9 cellular contexts compared by ENCODE assay signal in genomic region chr7:34091330-34091917, GRCh38.
DNase-seq lines count a peak whose midpoint lies in the region; ATAC-seq, FAIRE-seq and TF ChIP-seq lines count a peak whose summit lies in the region.
"Had no signal": no experiment of that assay in that cellular context is flagged by ENCODE, and none has a peak within 500 bp of the region (broad histone marks: within the 10 kb centered on the region; RNA-seq: fewer than 3 reads in every experiment).

No MANE protein-coding gene starts in this region.

- H3K9ac ChIP-seq in endodermal cell (ENCODE audit: extremely low read depth, low read length, poor library complexity, severe bottlenecking), result no peak overlapping the region

- no peak for TF ChIP-seq POLR2A in A549 (IDR thresholded peaks at IDR 0.05; ENCODE audit: low read length)

- WGBS in A549 (ENCODE audit: missing lambda C conversion rate), result 54% methylated on average over 4 of the region's 4 CpGs
- 40 to 42% methylated on average over 4 of the region's 4 CpGs for WGBS in endodermal cell (ENCODE audit: insufficient coverage in 1 of 2, insufficient read length in 1 of 2), 2 experiments

- TF ChIP-seq CTCF in A549 (IDR thresholded peaks at IDR 0.05), result peak; percentile 62
- peak; percentile 65 for TF ChIP-seq CTCF in GM12873 (IDR thresholded peaks at IDR 0.05; ENCODE audit: insufficient read depth, low read depth, low read length, missing control alignments)
- peak; percentile 86 for TF ChIP-seq CTCF in endodermal cell (conservative IDR thresholded peaks at IDR 0.05)
- TF ChIP-seq CTCF in retinal pigment epithelial cell (conservative IDR thresholded peaks at IDR 0.05; ENCODE audit: low read depth, low read length), result peak; percentile 68

- H3K4me3 Mint-ChIP-seq in endodermal cell, result no peak overlapping the region
- no peak overlapping the region for H3K4me3 Mint-ChIP-seq in stimulated activated effector memory CD8-positive, alpha-beta T cell treated with anti-CD3 and anti-CD28 coated beads, Interleukin-12 subunit alpha, Interleukin-12 subunit beta, amount 100 ng/mL, for 72 hours
- H3K4me3 Mint-ChIP-seq: dendritic cell treated with granulocyte-macrophage colony-stimulating factor and Interleukin-4, amounts not matched to agents 40 ng/mL and 50 ng/mL, for 4 days had no signal

- peaks cover 65% of the 10 kb centered on the region for H3K36me3 Mint-ChIP-seq in endodermal cell (ENCODE audit: low read depth)
- no peaks in the 10 kb centered on the region for H3K36me3 Mint-ChIP-seq in stimulated activated effector memory CD8-positive, alpha-beta T cell treated with anti-CD3 and anti-CD28 coated beads, Interleukin-12 subunit alpha, Interleukin-12 subunit beta, amount 100 ng/mL, for 72 hours

- no peaks in the 10 kb centered on the region for H3K4me1 Mint-ChIP-seq in endodermal cell
- no peaks in the 10 kb centered on the region for H3K4me1 Mint-ChIP-seq in stimulated activated effector memory CD8-positive, alpha-beta T cell treated with anti-CD3 and anti-CD28 coated beads, Interleukin-12 subunit alpha, Interleukin-12 subunit beta, amount 100 ng/mL, for 72 hours

- POLR2A ChIA-PET in A549 (lab: Yijun Ruan, JAX), result no interaction called here

- DNase-seq in A549 (ENCODE audit: low read depth in 1 of 2, low spot score in 1 of 2) (peak in 1 of 2 experiments; percentile 53), NCI-H526 treated with DMSO at 0.1 percent for 48 hours (lab: John Stamatoyannopoulos, UW) (peak; percentile 4), endodermal cell (peak; percentile 80), retinal pigment epithelial cell (ENCODE audit: low read depth) (no peak), GF-D8 (lab: John Stamatoyannopoulos, UW) (no peak)
- DNase-seq in stimulated activated effector memory CD8-positive, alpha-beta T cell treated with anti-CD3 and anti-CD28 coated beads, Interleukin-12 subunit alpha, Interleukin-12 subunit beta, amount 100 ng/mL, for 72 hours (ENCODE audit: low spot score in 2 of 2), result no peak
- DNase-seq in stimulated activated CD4-positive, alpha-beta T cell treated with anti-CD3 and anti-CD28 coated beads, Interleukin-4, amount 100 ng/mL, for 24 hours, result no peak

- no peaks in the 10 kb centered on the region for H3K27me3 ChIP-seq in endodermal cell (ENCODE audit: control insufficient read depth, insufficient read depth, low read length, poor library complexity, severe bottlenecking)

- peaks cover 19% of the 10 kb centered on the region for H3K9me3 Mint-ChIP-seq in endodermal cell
- H3K9me3 Mint-ChIP-seq in stimulated activated effector memory CD8-positive, alpha-beta T cell treated with anti-CD3 and anti-CD28 coated beads, Interleukin-12 subunit alpha, Interleukin-12 subunit beta, amount 100 ng/mL, for 72 hours, result no peaks in the 10 kb centered on the region
- H3K9me3 Mint-ChIP-seq: dendritic cell treated with granulocyte-macrophage colony-stimulating factor and Interleukin-4, amounts not matched to agents 40 ng/mL and 50 ng/mL, for 4 days had no signal

- H3K9me3 ChIP-seq in A549, result peaks cover 4% of the 10 kb centered on the region; the same call in 1 of the 3 replicates
- H3K9me3 ChIP-seq in endodermal cell (ENCODE audit: control insufficient read depth, low read length), result peaks cover 8% of the 10 kb centered on the region

- no peak overlapping the region for H3K27ac Mint-ChIP-seq in endodermal cell
- H3K27ac Mint-ChIP-seq in stimulated activated effector memory CD8-positive, alpha-beta T cell treated with anti-CD3 and anti-CD28 coated beads, Interleukin-12 subunit alpha, Interleukin-12 subunit beta, amount 100 ng/mL, for 72 hours, result no peak overlapping the region
- H3K27ac Mint-ChIP-seq: dendritic cell treated with granulocyte-macrophage colony-stimulating factor and Interleukin-4, amounts not matched to agents 40 ng/mL and 50 ng/mL, for 4 days had no signal

- no peak overlapping the region; a peak in 2 of 6 replicates for H3K27ac ChIP-seq in A549
- no peak overlapping the region for H3K27ac ChIP-seq in endodermal cell (ENCODE audit: low read depth, low read length)

- peak; percentile 57 to 62 for TF ChIP-seq RAD21 in A549 (conservative IDR thresholded peaks at IDR 0.05 in 1 of 2, IDR thresholded peaks at IDR 0.05 in 1 of 2)

- no peaks in the 10 kb centered on the region for H3K36me3 ChIP-seq in endodermal cell (ENCODE audit: control insufficient read depth, insufficient read depth, low read length)

- TF ChIP-seq EP300 in A549 (IDR thresholded peaks at IDR 0.05), result no peak

- ATAC-seq in A549, result peak in 1 of 2 experiments; percentile 46; a peak in 1 of 6 replicates
- ATAC-seq in stimulated activated effector memory CD8-positive, alpha-beta T cell treated with anti-CD3 and anti-CD28 coated beads, Interleukin-12 subunit alpha, Interleukin-12 subunit beta, amount 100 ng/mL, for 72 hours, result no peak

- H3K4me3 ChIP-seq in A549 (no peak overlapping the region), endodermal cell (ENCODE audit: low read length) (no peak overlapping the region), retinal pigment epithelial cell (ENCODE audit: low read length) (no peak overlapping the region)

- FAIRE-seq in A549 (lab: Jason Lieb, UNC), result no peak

- peaks cover 23% of the 10 kb centered on the region for H3K4me1 ChIP-seq in A549
- H3K4me1 ChIP-seq in endodermal cell (ENCODE audit: control insufficient read depth, insufficient read depth, low read length), result no peaks in the 10 kb centered on the region

- H3K27me3 Mint-ChIP-seq in endodermal cell (ENCODE audit: insufficient read depth), result no peaks in the 10 kb centered on the region
- H3K27me3 Mint-ChIP-seq: dendritic cell treated with granulocyte-macrophage colony-stimulating factor and Interleukin-4, amounts not matched to agents 40 ng/mL and 50 ng/mL, for 4 days had no signal

- no peak overlapping the region for H3K4me2 ChIP-seq in A549

- CTCF ChIA-PET in A549 (lab: Yijun Ruan, JAX), result interaction anchor here (1.0 to 1.8 kb wide), 5 partner anchors 15 to 158 kb away, joined by 3 to 6 read pairs (median 3); no protein-coding TSS in a partner anchor

TF ChIP-seq in A549, 52 proteins besides CTCF, POLR2A, EP300 and RAD21:
- TF ChIP-seq SMC3 (IDR thresholded peaks at IDR 0.05) (peak; percentile 46; the same call in 2 of the 3 replicates), PHF8 (IDR thresholded peaks at IDR 0.05; ENCODE audit: borderline replicate concordance, low read depth) (no peak), CBX2 (IDR thresholded peaks at IDR 0.05; ENCODE audit: borderline replicate concordance, low read depth) (no peak), HES2 (IDR thresholded peaks at IDR 0.05) (no peak)

Comparison
In these comparisons a context has a peak if more than half of its experiments do, and no peak if none do; other contexts are left out.
1. DNase-seq: peak in NCI-H526 treated with DMSO at 0.1 percent for 48 hours (single experiment) and endodermal cell (single experiment); none in retinal pigment epithelial cell (single experiment), GF-D8 (single experiment), stimulated activated effector memory CD8-positive, alpha-beta T cell treated with anti-CD3 and anti-CD28 coated beads, Interleukin-12 subunit alpha, Interleukin-12 subunit beta, amount 100 ng/mL, for 72 hours (0 of 2) and stimulated activated CD4-positive, alpha-beta T cell treated with anti-CD3 and anti-CD28 coated beads, Interleukin-4, amount 100 ng/mL, for 24 hours (single experiment).
2. Peak in every context shown above with its lines, with median percentiles within 50 percentile points of each other: CTCF ChIP-seq.